ENCODE assay signal across 20 cellular contexts in the genomic region with DNA sequence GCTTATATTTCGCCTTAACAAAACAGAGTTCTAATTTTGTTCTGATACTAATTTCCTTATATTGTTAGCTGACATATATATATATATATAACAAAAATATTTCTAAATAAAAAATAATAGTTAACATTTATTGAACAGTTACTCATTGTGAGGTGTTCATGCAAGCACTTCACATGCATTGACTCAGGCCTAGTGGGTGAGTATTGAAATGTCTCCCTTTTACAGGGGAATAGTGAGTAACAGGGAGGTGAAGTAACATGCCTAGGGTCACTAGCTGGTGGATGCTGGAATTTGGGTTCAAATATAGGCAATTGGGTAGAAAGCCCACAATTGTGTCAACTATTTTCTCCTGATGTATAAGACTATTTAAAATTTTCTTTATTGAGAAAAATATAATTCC.
"Had no signal": no experiment of that assay in that cellular context is flagged by ENCODE, and none has a peak within 500 bp of the region (broad histone marks: within the 10 kb centered on the region; RNA-seq: fewer than 3 reads in every experiment).

No MANE protein-coding gene starts in this region.

- ATAC-seq: esophagus mucosa; gastrocnemius medialis; heart right ventricle; left colon; mucosa of descending colon; naive thymus-derived CD8-positive, alpha-beta T cell had no signal

- H3K4me3 ChIP-seq: coronary artery, gastrocnemius medialis, heart right ventricle, mucosa of descending colon, right atrium auricular region, sigmoid colon, skin epidermis had no signal

- H3K36me3 ChIP-seq: gastrocnemius medialis, heart right ventricle, neutrophil, right atrium auricular region, sigmoid colon had no signal

- H3K4me1 ChIP-seq: gastrocnemius medialis, heart right ventricle, right atrium auricular region, sigmoid colon had no signal

- FAIRE-seq: endothelial cell of umbilical vein had no signal

- DNase-seq: effector CD4-positive, alpha-beta T cell; endodermal cell; gastrocnemius medialis; heart right ventricle; immature natural killer cell; kidney; left colon; mucosa of descending colon; naive thymus-derived CD8-positive, alpha-beta T cell; posterior cingulate gyrus; sigmoid colon; stimulated activated CD4-positive, alpha-beta T cell treated with anti-CD3 and anti-CD28 coated beads, Interleukin-2, amount 100 ng/mL, for 24 hours; stimulated activated naive CD4-positive, alpha-beta T cell treated with Interleukin-2 at 50 U/mL for 16 hours; trophoblast cell had no signal

- H3K27me3 ChIP-seq: gastrocnemius medialis, heart right ventricle, neutrophil, right atrium auricular region, sigmoid colon had no signal

- H3K9me3 ChIP-seq: gastrocnemius medialis, mucosa of descending colon, neutrophil, right atrium auricular region, sigmoid colon had no signal

- H3K27ac ChIP-seq: coronary artery, gastrocnemius medialis, heart right ventricle, neutrophil, right atrium auricular region, sigmoid colon, skin epidermis had no signal
